ENCODE assay signal across 14 cellular contexts in genomic region chr5:75640395-75640794, GRCh38. TPM values are rescaled to one million over a fixed set of nuclear protein-coding genes. Genes with fewer than 3 reads are reported as not detected.
DNase-seq lines count a peak whose midpoint lies in the region; ATAC-seq and TF ChIP-seq lines count a peak whose summit lies in the region.
"Had no signal": no experiment of that assay in that cellular context is flagged by ENCODE, and none has a peak within 500 bp of the region (broad histone marks: within the 10 kb centered on the region; RNA-seq: fewer than 3 reads in every experiment).

No MANE protein-coding gene starts in this region.

- H3K4me1 ChIP-seq in A673 (ENCODE audit: insufficient read depth, low read length, poor library complexity, severe bottlenecking) (no peaks in the 10 kb centered on the region), foreskin keratinocyte (peaks cover 16% of the 10 kb centered on the region)
- H3K4me1 ChIP-seq: sigmoid colon, transverse colon had no signal

- TF ChIP-seq CTCF in A673 (conservative IDR thresholded peaks at IDR 0.05; ENCODE audit: low read depth, low read length) (no peak), HFF-Myc (IDR thresholded peaks at IDR 0.05; ENCODE audit: low read depth, low read length, missing control alignments) (no peak), astrocyte of the cerebellum (IDR thresholded peaks at IDR 0.05; ENCODE audit: low read depth, low read length, missing control alignments) (no peak), foreskin keratinocyte (conservative IDR thresholded peaks at IDR 0.05) (no peak), GM10266 (IDR thresholded peaks at IDR 0.05; ENCODE audit: control insufficient read depth, insufficient read depth, low read depth, missing control alignments) (no peak)

- no peaks in the 10 kb centered on the region for H3K36me3 ChIP-seq in A673 (ENCODE audit: insufficient read depth, low read length, poor library complexity, severe bottlenecking)
- H3K36me3 ChIP-seq: sigmoid colon, transverse colon had no signal

- H3K27me3 Mint-ChIP-seq in activated CD4-positive, alpha-beta T cell treated with anti-CD3 and anti-CD28 coated beads for 36 hours: peaks cover 3% of the 10 kb centered on the region

- no TSS peak for BruUV-seq in A673 (replicated peaks; lab: Mats Ljungman, UMichigan)

- H3K4me1 Mint-ChIP-seq in activated CD4-positive, alpha-beta T cell treated with anti-CD3 and anti-CD28 coated beads for 36 hours: no peaks in the 10 kb centered on the region

- no peaks in the 10 kb centered on the region for H3K9me3 Mint-ChIP-seq in activated CD4-positive, alpha-beta T cell treated with anti-CD3 and anti-CD28 coated beads for 36 hours (ENCODE audit: low read depth)
- H3K9me3 Mint-ChIP-seq: activated naive CD4-positive, alpha-beta T cell treated with anti-CD3 and anti-CD28 coated beads, Interleukin-2, amount 50 U/mL, for 72 hours had no signal

- DNase-seq in A673 (ENCODE audit: low spot score): peak; percentile 45
- DNase-seq in HFF-Myc (ENCODE audit: extremely low read depth, low read depth): peak; percentile 50
- peak; percentile 47 for DNase-seq in astrocyte of the cerebellum (ENCODE audit: low read depth)
- peak in 1 of 2 donors; percentile 77 for DNase-seq in foreskin keratinocyte
- no peak for DNase-seq in OCI-M1 (lab: John Stamatoyannopoulos, UW)
- no peak for DNase-seq in GM10266 (ENCODE audit: extremely low spot score)
- no peak for DNase-seq in activated CD4-positive, alpha-beta T cell treated with anti-CD3 and anti-CD28 coated beads for 36 hours
- DNase-seq: effector CD8-positive, alpha-beta T cell; NCI-H1694 treated with DMSO at 0.1 percent for 48 hours; sigmoid colon; transverse colon had no signal

- no peaks in the 10 kb centered on the region for H3K27me3 ChIP-seq in A673 (replicated peaks; ENCODE audit: insufficient read depth, low read depth, low read length, poor library complexity)
- no peaks in the 10 kb centered on the region for H3K27me3 ChIP-seq in foreskin keratinocyte
- H3K27me3 ChIP-seq: sigmoid colon, transverse colon had no signal

- no peaks in the 10 kb centered on the region for H3K36me3 Mint-ChIP-seq in activated CD4-positive, alpha-beta T cell treated with anti-CD3 and anti-CD28 coated beads for 36 hours (ENCODE audit: low read depth)
- H3K36me3 Mint-ChIP-seq: activated naive CD4-positive, alpha-beta T cell treated with anti-CD3 and anti-CD28 coated beads, Interleukin-2, amount 50 U/mL, for 72 hours had no signal

- H3K27ac ChIP-seq in A673 (ENCODE audit: low read depth, low read length, poor library complexity, severe bottlenecking): no peak overlapping the region
- H3K27ac ChIP-seq in foreskin keratinocyte: peak overlapping the region; percentile 33
- H3K27ac ChIP-seq: sigmoid colon, transverse colon had no signal

- H3K27ac Mint-ChIP-seq in activated CD4-positive, alpha-beta T cell treated with anti-CD3 and anti-CD28 coated beads for 36 hours: no peak overlapping the region
- H3K27ac Mint-ChIP-seq: activated naive CD4-positive, alpha-beta T cell treated with anti-CD3 and anti-CD28 coated beads, Interleukin-2, amount 50 U/mL, for 72 hours had no signal

- H3K9me3 ChIP-seq in A673 (ENCODE audit: low read depth, low read length, poor library complexity, severe bottlenecking): no peaks in the 10 kb centered on the region
- H3K9me3 ChIP-seq: sigmoid colon had no signal

- no peak overlapping the region for H3K4me3 Mint-ChIP-seq in activated CD4-positive, alpha-beta T cell treated with anti-CD3 and anti-CD28 coated beads for 36 hours

- POLR2A ChIA-PET in A673 (lab: Charles Lee; ENCODE audit: low non-redundant PET): no interaction called here
- POLR2A ChIA-PET in activated CD4-positive, alpha-beta T cell treated with anti-CD3 and anti-CD28 coated beads for 36 hours (lab: Charles Lee): no interaction called here

- intact Hi-C loops in A673 (cut with micrococcal nuclease; ENCODE audit: unreplicated experiment): no loop called here
- intact Hi-C loops in activated CD4-positive, alpha-beta T cell treated with anti-CD3 and anti-CD28 coated beads for 36 hours (cut with DNase I, micrococcal nuclease): no loop called here

- ATAC-seq in foreskin keratinocyte (peak; percentile 90), GM18505 (IDR thresholded peaks at IDR 0.05; ENCODE audit: unreplicated experiment) (no peak)
- ATAC-seq in activated CD4-positive, alpha-beta T cell treated with anti-CD3 and anti-CD28 coated beads for 36 hours: no peak
- ATAC-seq: activated naive CD4-positive, alpha-beta T cell treated with anti-CD3 and anti-CD28 coated beads, Interleukin-2, amount 50 U/mL, for 72 hours had no signal

- in situ Hi-C loops in astrocyte of the cerebellum (cut with HindIII; ENCODE audit: low sequenced_read_pairs): no loop called here

- TF ChIP-seq POLR2A in GM18505 (IDR thresholded peaks at IDR 0.05; ENCODE audit: borderline replicate concordance, extremely low read depth, insufficient read depth, insufficient read length): no peak

- CTCF ChIA-PET in A673 (lab: Charles Lee): no interaction called here
- CTCF ChIA-PET in activated CD4-positive, alpha-beta T cell treated with anti-CD3 and anti-CD28 coated beads for 36 hours (lab: Charles Lee): no interaction called here

- H3K4me3 ChIP-seq in A673 (ENCODE audit: low read depth, low read length, poor library complexity, severe bottlenecking) (no peak overlapping the region), HFF-Myc (replicated peaks; ENCODE audit: low read depth, low read length) (no peak overlapping the region), astrocyte of the cerebellum (ENCODE audit: low read depth, low read length) (no peak overlapping the region)
- H3K4me3 ChIP-seq: sigmoid colon, transverse colon had no signal

RNA-seq across cellular contexts. Expression of gene ANKDD1B, which starts 29.1 kb away (rescaled TPM):
- total RNA-seq in A673 (2021) (not detected in 2 replicates), foreskin keratinocyte (0.07 and 0.10 TPM in 2 replicates)
- polyA plus RNA-seq in foreskin keratinocyte: 0.07 TPM in 2 replicates
- total RNA-seq in activated CD4-positive, alpha-beta T cell treated with anti-CD3 and anti-CD28 coated beads for 36 hours: under 1 TPM in 1 of 2 experiments, not detected in 1; 0.21 TPM
- total RNA-seq: myocyte had no signal

Comparison
In these comparisons a context has a peak if more than half of its experiments do, and no peak if none do; other contexts are left out.
1. DNase-seq: peak in A673 (single experiment), HFF-Myc (single experiment) and astrocyte of the cerebellum (single experiment); none in OCI-M1 (single experiment), GM10266 (single experiment) and activated CD4-positive, alpha-beta T cell treated with anti-CD3 and anti-CD28 coated beads for 36 hours (single experiment).